In genomic region chr1:45008076-45008475, GRCh38 we compare ENCODE assay signal across 27 cellular contexts. TPM values are rescaled to one million over a fixed set of nuclear protein-coding genes. Genes with fewer than 3 reads are reported as not detected.
DNase-seq lines count a peak whose midpoint lies in the region; ATAC-seq, FAIRE-seq and TF ChIP-seq lines count a peak whose summit lies in the region.
"Had no signal": no experiment of that assay in that cellular context is flagged by ENCODE, and none has a peak within 500 bp of the region (broad histone marks: within the 10 kb centered on the region; RNA-seq: fewer than 3 reads in every experiment).

No MANE protein-coding gene starts in this region.

- BruUV-seq in K562 (replicated peaks; lab: Mats Ljungman, UMichigan) (no TSS peak), HepG2 (replicated peaks; lab: Mats Ljungman, UMichigan) (no TSS peak)

- H3K27ac Mint-ChIP-seq in osteocyte (ENCODE audit: unreplicated experiment) = no peak overlapping the region
- H3K27ac Mint-ChIP-seq in activated naive CD4-positive, alpha-beta T cell treated with anti-CD3 and anti-CD28 coated beads, Interleukin-2, amount 10 ng/mL, durations not matched to agents 7 days and 5 days = no peak overlapping the region

- no peak for TF ChIP-seq RAD21 in K562 (CRISPR knock-in tag; conservative IDR thresholded peaks at IDR 0.05 in 1 of 2, IDR thresholded peaks at IDR 0.05 in 1 of 2)
- TF ChIP-seq RAD21 in HepG2 (CRISPR knock-in tag; IDR thresholded peaks at IDR 0.05) = no peak

- ATAC-seq in K562 (no peak), HepG2 (no peak)
- ATAC-seq: HCT116 had no signal

- peaks cover 11% of the 10 kb centered on the region; the same call in 1 of the 2 replicates for H4K20me1 ChIP-seq in K562 (replicated peaks; ENCODE audit: control insufficient read depth, insufficient read depth, low read length)
- H4K20me1 ChIP-seq in HepG2 (ENCODE audit: insufficient read depth, low read length) = no peaks in the 10 kb centered on the region

- no peak overlapping the region for H3K4me3 Mint-ChIP-seq in osteocyte (ENCODE audit: unreplicated experiment)
- no peak overlapping the region for H3K4me3 Mint-ChIP-seq in activated naive CD4-positive, alpha-beta T cell treated with anti-CD3 and anti-CD28 coated beads, Interleukin-2, amount 10 ng/mL, durations not matched to agents 7 days and 5 days

- H3K9me3 Mint-ChIP-seq in osteocyte (ENCODE audit: unreplicated experiment) = no peaks in the 10 kb centered on the region
- H3K9me3 Mint-ChIP-seq in activated naive CD4-positive, alpha-beta T cell treated with anti-CD3 and anti-CD28 coated beads, Interleukin-2, amount 10 ng/mL, durations not matched to agents 7 days and 5 days = no peaks in the 10 kb centered on the region

- 95% methylated on average over 3 of the region's 3 CpGs for WGBS in K562 (ENCODE audit: insufficient coverage, low coverage, missing lambda C conversion rate)
- 85% methylated on average over 3 of the region's 3 CpGs for WGBS in suprapubic skin
- WGBS in HepG2 (ENCODE audit: low lambda C conversion rate) = 96% methylated on average over 2 of the region's 3 CpGs

- in situ Hi-C loops in K562 (cut with MboI) = no loop called here
- in situ Hi-C loops in HepG2 (cut with HindIII; ENCODE audit: extremely low pct_ligation_motif_present, low pct_unique_long_range_greater_than_20kb) = loop anchor here (25.0 kb wide), 1 partner anchor 171 kb away; the partner anchor contains the start of gene PTCH2

- peaks cover 20% of the 10 kb centered on the region for H3K4me1 Mint-ChIP-seq in osteocyte (ENCODE audit: unreplicated experiment)
- peaks cover 29% of the 10 kb centered on the region for H3K4me1 Mint-ChIP-seq in activated naive CD4-positive, alpha-beta T cell treated with anti-CD3 and anti-CD28 coated beads, Interleukin-2, amount 10 ng/mL, durations not matched to agents 7 days and 5 days

- H3K9me3 ChIP-seq in K562 (replicated peaks; ENCODE audit: control insufficient read depth, insufficient read depth, low read depth, low read length) (no peaks in the 10 kb centered on the region), suprapubic skin (no peaks in the 10 kb centered on the region), HepG2 (ENCODE audit: low read length) (no peaks in the 10 kb centered on the region)

- no peak for TF ChIP-seq CTCF in K562 (IDR thresholded peaks at IDR 0.05 in 2 of 3, conservative IDR thresholded peaks at IDR 0.05 in 1 of 3; ENCODE audit: insufficient read depth in 2 of 3, low read depth in 1 of 3, low read length in 3 of 3)
- no peak for TF ChIP-seq CTCF in osteocyte (IDR thresholded peaks at IDR 0.05)
- no peak for TF ChIP-seq CTCF in suprapubic skin (IDR thresholded peaks at IDR 0.05)
- no peak for TF ChIP-seq CTCF in HepG2 (CRISPR knock-in tag; IDR thresholded peaks at IDR 0.05)

- H3K27me3 Mint-ChIP-seq in osteocyte (ENCODE audit: unreplicated experiment) = no peaks in the 10 kb centered on the region
- no peaks in the 10 kb centered on the region for H3K27me3 Mint-ChIP-seq in activated naive CD4-positive, alpha-beta T cell treated with anti-CD3 and anti-CD28 coated beads, Interleukin-2, amount 10 ng/mL, durations not matched to agents 7 days and 5 days
- H3K27me3 Mint-ChIP-seq: CD4-positive, alpha-beta memory T cell had no signal

- H3K27ac ChIP-seq in K562 (ENCODE audit: extremely low read depth, low read depth, low read length) (no peak overlapping the region), suprapubic skin (no peak overlapping the region), HepG2 (ENCODE audit: extremely low read length, insufficient read depth, low read length) (no peak overlapping the region)
- H3K27ac ChIP-seq: HL-60, RWPE1 had no signal

- intact Hi-C loops in K562 (cut with micrococcal nuclease) = no loop called here
- intact Hi-C loops in HepG2 (cut with micrococcal nuclease; ENCODE audit: unreplicated experiment) = no loop called here

- H3K4me3 ChIP-seq in K562 (no peak overlapping the region), suprapubic skin (no peak overlapping the region), HepG2 (replicated peaks in 1 of 3; ENCODE audit: insufficient read depth in 1 of 3, low read depth in 2 of 3, low read length in 3 of 3) (no peak overlapping the region)

- H3K27me3 ChIP-seq in K562 (ENCODE audit: control insufficient read depth in 2 of 2, insufficient read depth in 2 of 2, low read length in 2 of 2) (no peaks in the 10 kb centered on the region), suprapubic skin (no peaks in the 10 kb centered on the region), HepG2 (ENCODE audit: control insufficient read depth in 1 of 2, insufficient read depth in 2 of 2, low read length in 2 of 2) (no peaks in the 10 kb centered on the region; a peak in 1 of 5 replicates)

- CTCF ChIA-PET in K562 (lab: Yijun Ruan, JAX; ENCODE audit: low intra/inter-chr PET ratio) = no interaction called here
- CTCF ChIA-PET in activated naive CD4-positive, alpha-beta T cell treated with anti-CD3 and anti-CD28 coated beads, Interleukin-2, amount 10 ng/mL, durations not matched to agents 7 days and 5 days (lab: Charles Lee) = no interaction called here
- CTCF ChIA-PET in HepG2 (lab: Yijun Ruan, JAX; ENCODE audit: low intra/inter-chr PET ratio, low total read pairs) = no interaction called here

- H3K79me2 ChIP-seq in K562 (ENCODE audit: control insufficient read depth, insufficient read depth, low read length) = peaks cover 28% of the 10 kb centered on the region
- H3K79me2 ChIP-seq in HepG2 (ENCODE audit: insufficient read depth, low read length) = peaks cover 16% of the 10 kb centered on the region

- peaks cover 6% of the 10 kb centered on the region for H3K9me1 ChIP-seq in K562 (ENCODE audit: control insufficient read depth, insufficient read depth, low read length)

- FAIRE-seq in K562 (lab: Jason Lieb, UNC) (no peak), HepG2 (lab: Jason Lieb, UNC) (no peak)
- FAIRE-seq: GM12891, H1 had no signal

- H3K4me2 ChIP-seq in K562 (ENCODE audit: insufficient read depth, low read length) = no peak overlapping the region
- no peak overlapping the region for H3K4me2 ChIP-seq in HepG2 (ENCODE audit: low read depth, low read length)

- H2AFZ ChIP-seq in K562 (ENCODE audit: low read depth, low read length) (no peak overlapping the region), HepG2 (ENCODE audit: low read length) (no peak overlapping the region)

- H3K9ac ChIP-seq in K562 (ENCODE audit: insufficient read depth in 1 of 2, low read depth in 2 of 2, low read length in 2 of 2) = no peak overlapping the region
- no peak overlapping the region for H3K9ac ChIP-seq in HepG2 (ENCODE audit: insufficient read depth, low read depth, low read length)

- no peak for TF ChIP-seq EP300 in K562 (IDR thresholded peaks at IDR 0.05; ENCODE audit: low read length)
- TF ChIP-seq EP300 in suprapubic skin (IDR thresholded peaks at IDR 0.05) = no peak
- TF ChIP-seq EP300 in HepG2 (IDR thresholded peaks at IDR 0.05; ENCODE audit: low read depth in 2 of 2, low read length in 2 of 2) = no peak
- no peak for TF ChIP-seq EP300 in HepG2 (CRISPR knock-in tag; IDR thresholded peaks at IDR 0.05; ENCODE audit: borderline replicate concordance)

- peaks cover 15 to 24% of the 10 kb centered on the region in 2 experiments for H3K4me1 ChIP-seq in K562 (replicated peaks in 1 of 2; ENCODE audit: control insufficient read depth in 2 of 2, insufficient read depth in 2 of 2, low read length in 2 of 2)
- H3K4me1 ChIP-seq in suprapubic skin = peaks cover 38% of the 10 kb centered on the region
- peaks cover 13% of the 10 kb centered on the region for H3K4me1 ChIP-seq in HepG2 (ENCODE audit: insufficient read depth, low read length)

- TF ChIP-seq POLR2A in K562 (conservative IDR thresholded peaks at IDR 0.05) (no peak), suprapubic skin (IDR thresholded peaks at IDR 0.05) (no peak), HepG2 (IDR thresholded peaks at IDR 0.05; ENCODE audit: insufficient read depth in 1 of 2, low read depth in 2 of 2, low read length in 2 of 2) (no peak)

- peaks cover 37% of the 10 kb centered on the region for H3K36me3 Mint-ChIP-seq in osteocyte (ENCODE audit: unreplicated experiment)
- peaks cover 26% of the 10 kb centered on the region for H3K36me3 Mint-ChIP-seq in activated naive CD4-positive, alpha-beta T cell treated with anti-CD3 and anti-CD28 coated beads, Interleukin-2, amount 10 ng/mL, durations not matched to agents 7 days and 5 days

- POLR2A ChIA-PET in K562 (lab: Yijun Ruan, JAX) = interaction anchor here (0.7 to 2.8 kb wide), 2 partner anchors 11 to 19 kb away, joined by 3 to 10 read pairs; no protein-coding TSS in a partner anchor
- POLR2A ChIA-PET in HepG2 (lab: Yijun Ruan, JAX) = no interaction called here

- peaks cover 71% of the 10 kb centered on the region for H3K36me3 ChIP-seq in K562 (ENCODE audit: control insufficient read depth, insufficient read depth, low read length)
- peaks cover 66% of the 10 kb centered on the region for H3K36me3 ChIP-seq in suprapubic skin
- H3K36me3 ChIP-seq in HepG2 (replicated peaks in 1 of 2; ENCODE audit: control insufficient read depth in 1 of 2, insufficient read depth in 2 of 2, low read length in 2 of 2) = peaks cover 27 to 60% of the 10 kb centered on the region in 2 experiments

- peak; percentile 51 for DNase-seq in activated effector memory CD4-positive, alpha-beta T cell treated with anti-CD3 and anti-CD28 coated beads, Interleukin-2, amount 50 U/mL, for 16 hours
- DNase-seq in activated effector memory CD4-positive, alpha-beta T cell treated with Interleukin-2 at 50 U/mL for 16 hours = no peak
- DNase-seq in K562 (ENCODE audit: extremely low read depth in 1 of 4, low spot score in 3 of 4) = no peak
- DNase-seq in osteocyte (ENCODE audit: extremely low spot score, unreplicated experiment) = peak; percentile 66
- no peak for DNase-seq in suprapubic skin (ENCODE audit: low spot score in 2 of 2)
- DNase-seq in activated naive CD4-positive, alpha-beta T cell treated with anti-CD3 and anti-CD28 coated beads, Interleukin-2, amount 10 ng/mL, durations not matched to agents 7 days and 5 days = no peak
- DNase-seq in HepG2 (ENCODE audit: low spot score) = no peak
- DNase-seq: 8988T; ACHN; CD4-positive, alpha-beta memory T cell; DMS 273 treated with DMSO at 0.1 percent for 48 hours; DMS79; EL; GDM1; Karpas-422; NCI-H1092; NCI-H1417 treated with DMSO at 0.1 percent for 48 hours; NCI-H1694 treated with DMSO at 0.1 percent for 48 hours; NCI-H2081; NCI-H2227 treated with DMSO at 0.1 percent for 48 hours; NCI-H69; SHP77 had no signal

RNA-seq across cellular contexts. Expression of gene HECTD3, which starts 3.0 kb away (rescaled TPM):
- total RNA-seq in K562 (2011; cell fraction: chromatin; rRNA removed; ENCODE audit: low replicate concordance) = 71.0 and 140 TPM in 2 replicates
- total RNA-seq in K562 (2011; cell fraction: nucleolus; rRNA removed) = 70.4 and 73.5 TPM in 2 replicates
- 74.3 and 95.3 TPM in 2 replicates for total RNA-seq in K562 (2011; cell fraction: nucleoplasm; rRNA removed)
- total RNA-seq in K562 (2014; rRNA removed) (18.9 and 24.5 TPM in 2 replicates), K562 (2014; rRNA removed; fragmentation: Illumina TruSeq; extraction: Trizol) (12.4 and 15.0 TPM in 2 replicates), K562 (2015; rRNA removed; fragmentation: Illumina TruSeq; extraction: Trizol) (15.3 and 16.9 TPM in 2 replicates), K562 (2021) (50.7 and 50.8 TPM in 2 replicates), osteocyte (48.1 and 49.4 TPM in 2 replicates), suprapubic skin (10 to 100 TPM; 37.8 to 65.5 (median 56.8) TPM), HepG2 (2016; rRNA removed; fragmentation: Illumina TruSeq; extraction: Trizol) (16.2 and 18.6 TPM in 2 replicates)
- polyA plus RNA-seq in K562 (2011; rRNA removed) (37.8 and 45.2 TPM in 2 replicates), K562 (2014; fragmentation: Illumina TruSeq; extraction: Trizol) (42.2 and 43.9 TPM in 2 replicates), K562 (2014; fragmentation: Nextera tagmentation; extraction: Ambion mirVana) (1 to 10 TPM; 6.3 to 9.8 TPM), K562 (2014; rRNA removed) (32.4 and 42.2 TPM in 2 replicates), HepG2 (2011; rRNA removed) (24.5 and 27.1 TPM in 2 replicates)
- polyA plus RNA-seq in K562 (2011; cell fraction: cytosol; rRNA removed) = 50.2 and 64.7 TPM in 2 replicates
- 125 TPM in 2 replicates for polyA plus RNA-seq in K562 (2011; cell fraction: nucleus; rRNA removed)
- 41.1 and 54.2 TPM in 2 replicates for polyA plus RNA-seq in K562 (2012)
- 50.3 and 71.9 TPM in 2 replicates for polyA minus RNA-seq in K562 (2011; rRNA and poly(A)+ RNA removed)
- 28.9 and 35.3 TPM in 2 replicates for polyA minus RNA-seq in K562 (2011; cell fraction: cytosol; rRNA and poly(A)+ RNA removed)
- polyA minus RNA-seq in K562 (2011; cell fraction: nucleus; rRNA and poly(A)+ RNA removed) = 21.5 and 27.9 TPM in 2 replicates
- total RNA-seq in HepG2 (2016; cell fraction: cytosol; rRNA removed; fragmentation: Illumina TruSeq; extraction: Trizol; ENCODE audit: low read depth) = 2.3 and 2.5 TPM in 2 replicates
- 13.8 and 18.5 TPM in 2 replicates for total RNA-seq in HepG2 (2016; cell fraction: insoluble cytoplasmic fraction; rRNA removed; fragmentation: Illumina TruSeq; extraction: Trizol)
- 4.6 and 6.4 TPM in 2 replicates for total RNA-seq in HepG2 (2016; cell fraction: membrane; rRNA removed; fragmentation: Illumina TruSeq; extraction: Trizol)
- 14.0 and 15.5 TPM in 2 replicates for total RNA-seq in HepG2 (2016; cell fraction: nucleus; rRNA removed; fragmentation: Illumina TruSeq; extraction: Trizol)
- 19.4 and 21.0 TPM in 2 replicates for polyA plus RNA-seq in HepG2 (2011; cell fraction: cytosol; rRNA removed)
- 86.2 and 90.2 TPM in 2 replicates for polyA plus RNA-seq in HepG2 (2011; cell fraction: nucleus; rRNA removed)
- 11.7 and 15.3 TPM in 2 replicates for polyA plus RNA-seq in HepG2 (2012)
- 1.4 and 1.9 TPM in 2 replicates for polyA plus RNA-seq in HepG2 (2016; cell fraction: cytosol; fragmentation: Illumina TruSeq; extraction: Trizol; ENCODE audit: low read depth)
- 17.1 and 21.5 TPM in 2 replicates for polyA plus RNA-seq in HepG2 (2016; cell fraction: insoluble cytoplasmic fraction; fragmentation: Illumina TruSeq; extraction: Trizol; ENCODE audit: low read depth)
- polyA plus RNA-seq in HepG2 (2016; cell fraction: membrane; fragmentation: Illumina TruSeq; extraction: Trizol; ENCODE audit: low read depth) = 4.6 and 6.1 TPM in 2 replicates
- 38.8 and 41.9 TPM in 2 replicates for polyA plus RNA-seq in HepG2 (2016; cell fraction: nucleus; fragmentation: Illumina TruSeq; extraction: Trizol; ENCODE audit: insufficient read depth, low read depth)
- 38.1 and 44.2 TPM in 2 replicates for polyA minus RNA-seq in HepG2 (2011; rRNA and poly(A)+ RNA removed; ENCODE audit: low replicate concordance)
- polyA minus RNA-seq in HepG2 (2011; cell fraction: cytosol; rRNA and poly(A)+ RNA removed) = 13.9 and 14.3 TPM in 2 replicates
- 17.5 and 23.1 TPM in 2 replicates for polyA minus RNA-seq in HepG2 (2011; cell fraction: nucleus; rRNA and poly(A)+ RNA removed)

RNA-seq across cellular contexts. Expression of gene UROD, which starts 4.0 kb away (rescaled TPM):
- 626 and 1,262 TPM in 2 replicates for total RNA-seq in K562 (2011; cell fraction: chromatin; rRNA removed; ENCODE audit: low replicate concordance)
- 1,054 and 1,087 TPM in 2 replicates for total RNA-seq in K562 (2011; cell fraction: nucleolus; rRNA removed)
- total RNA-seq in K562 (2011; cell fraction: nucleoplasm; rRNA removed) = 885 and 908 TPM in 2 replicates
- total RNA-seq in K562 (2014; rRNA removed) = 781 and 785 TPM in 2 replicates
- 415 and 533 TPM in 2 replicates for total RNA-seq in K562 (2014; rRNA removed; fragmentation: Illumina TruSeq; extraction: Trizol)
- 534 and 555 TPM in 2 replicates for total RNA-seq in K562 (2015; rRNA removed; fragmentation: Illumina TruSeq; extraction: Trizol)
- total RNA-seq in K562 (2021) = 636 and 644 TPM in 2 replicates
- 1,018 and 1,100 TPM in 2 replicates for polyA plus RNA-seq in K562 (2011; rRNA removed)
- polyA plus RNA-seq in K562 (2011; cell fraction: cytosol; rRNA removed) = 1,522 and 2,076 TPM in 2 replicates
- 2,252 and 2,347 TPM in 2 replicates for polyA plus RNA-seq in K562 (2011; cell fraction: nucleus; rRNA removed)
- 601 and 622 TPM in 2 replicates for polyA plus RNA-seq in K562 (2012)
- 977 and 1,110 TPM in 2 replicates for polyA plus RNA-seq in K562 (2014; fragmentation: Illumina TruSeq; extraction: Trizol)
- polyA plus RNA-seq in K562 (2014; fragmentation: Nextera tagmentation; extraction: Ambion mirVana) = 1,000 to 10,000 TPM; 2,545 to 2,933 TPM
- 1,156 and 1,201 TPM in 2 replicates for polyA plus RNA-seq in K562 (2014; rRNA removed)
- polyA minus RNA-seq in K562 (2011; rRNA and poly(A)+ RNA removed) = 505 and 658 TPM in 2 replicates
- 286 and 319 TPM in 2 replicates for polyA minus RNA-seq in K562 (2011; cell fraction: cytosol; rRNA and poly(A)+ RNA removed)
- 356 and 526 TPM in 2 replicates for polyA minus RNA-seq in K562 (2011; cell fraction: nucleus; rRNA and poly(A)+ RNA removed)
- 128 and 131 TPM in 2 replicates for total RNA-seq in osteocyte
- total RNA-seq in suprapubic skin = 10 to 100 TPM; 45.4 to 65.9 (median 57.2) TPM
- total RNA-seq in HepG2 (2016; rRNA removed; fragmentation: Illumina TruSeq; extraction: Trizol) = 171 and 243 TPM in 2 replicates
- 52.3 and 57.9 TPM in 2 replicates for total RNA-seq in HepG2 (2016; cell fraction: cytosol; rRNA removed; fragmentation: Illumina TruSeq; extraction: Trizol; ENCODE audit: low read depth)
- 176 and 234 TPM in 2 replicates for total RNA-seq in HepG2 (2016; cell fraction: insoluble cytoplasmic fraction; rRNA removed; fragmentation: Illumina TruSeq; extraction: Trizol)
- 80.0 and 84.0 TPM in 2 replicates for total RNA-seq in HepG2 (2016; cell fraction: membrane; rRNA removed; fragmentation: Illumina TruSeq; extraction: Trizol)
- 104 and 109 TPM in 2 replicates for total RNA-seq in HepG2 (2016; cell fraction: nucleus; rRNA removed; fragmentation: Illumina TruSeq; extraction: Trizol)
- polyA plus RNA-seq in HepG2 (2011; rRNA removed) = 162 and 172 TPM in 2 replicates
- 149 and 186 TPM in 2 replicates for polyA plus RNA-seq in HepG2 (2011; cell fraction: cytosol; rRNA removed)
- 221 and 235 TPM in 2 replicates for polyA plus RNA-seq in HepG2 (2011; cell fraction: nucleus; rRNA removed)
- 54.1 and 58.6 TPM in 2 replicates for polyA plus RNA-seq in HepG2 (2012)
- 54.0 and 55.9 TPM in 2 replicates for polyA plus RNA-seq in HepG2 (2016; cell fraction: cytosol; fragmentation: Illumina TruSeq; extraction: Trizol; ENCODE audit: low read depth)
- 208 and 224 TPM in 2 replicates for polyA plus RNA-seq in HepG2 (2016; cell fraction: insoluble cytoplasmic fraction; fragmentation: Illumina TruSeq; extraction: Trizol; ENCODE audit: low read depth)
- polyA plus RNA-seq in HepG2 (2016; cell fraction: membrane; fragmentation: Illumina TruSeq; extraction: Trizol; ENCODE audit: low read depth) = 72.8 and 73.2 TPM in 2 replicates
- polyA plus RNA-seq in HepG2 (2016; cell fraction: nucleus; fragmentation: Illumina TruSeq; extraction: Trizol; ENCODE audit: insufficient read depth, low read depth) = 178 and 190 TPM in 2 replicates
- 175 and 194 TPM in 2 replicates for polyA minus RNA-seq in HepG2 (2011; rRNA and poly(A)+ RNA removed; ENCODE audit: low replicate concordance)
- polyA minus RNA-seq in HepG2 (2011; cell fraction: cytosol; rRNA and poly(A)+ RNA removed) = 36.4 and 37.4 TPM in 2 replicates
- polyA minus RNA-seq in HepG2 (2011; cell fraction: nucleus; rRNA and poly(A)+ RNA removed) = 48.0 and 55.0 TPM in 2 replicates

RNA-seq across cellular contexts. Expression of gene EIF2B3, which starts 21.7 kb away (rescaled TPM):
- 135 and 205 TPM in 2 replicates for total RNA-seq in K562 (2011; cell fraction: chromatin; rRNA removed; ENCODE audit: low replicate concordance)
- total RNA-seq in K562 (2011; cell fraction: nucleolus; rRNA removed) = 72.0 and 79.1 TPM in 2 replicates
- 103 and 112 TPM in 2 replicates for total RNA-seq in K562 (2011; cell fraction: nucleoplasm; rRNA removed)
- total RNA-seq in K562 (2014; rRNA removed) = 94.5 and 101 TPM in 2 replicates
- 184 and 199 TPM in 2 replicates for total RNA-seq in K562 (2014; rRNA removed; fragmentation: Illumina TruSeq; extraction: Trizol)
- 141 and 149 TPM in 2 replicates for total RNA-seq in K562 (2015; rRNA removed; fragmentation: Illumina TruSeq; extraction: Trizol)
- 124 and 127 TPM in 2 replicates for total RNA-seq in K562 (2021)
- polyA plus RNA-seq in K562 (2011; rRNA removed) = 119 and 161 TPM in 2 replicates
- 52.0 and 80.5 TPM in 2 replicates for polyA plus RNA-seq in K562 (2011; cell fraction: cytosol; rRNA removed)
- polyA plus RNA-seq in K562 (2011; cell fraction: nucleus; rRNA removed) = 26.0 and 39.6 TPM in 2 replicates
- polyA plus RNA-seq in K562 (2012) = 57.6 and 118 TPM in 2 replicates
- 128 and 148 TPM in 2 replicates for polyA plus RNA-seq in K562 (2014; fragmentation: Illumina TruSeq; extraction: Trizol)
- 100 to 1,000 TPM; 393 to 523 TPM for polyA plus RNA-seq in K562 (2014; fragmentation: Nextera tagmentation; extraction: Ambion mirVana)
- 118 and 121 TPM in 2 replicates for polyA plus RNA-seq in K562 (2014; rRNA removed)
- polyA minus RNA-seq in K562 (2011; rRNA and poly(A)+ RNA removed) = 217 and 243 TPM in 2 replicates
- 41.9 and 56.7 TPM in 2 replicates for polyA minus RNA-seq in K562 (2011; cell fraction: cytosol; rRNA and poly(A)+ RNA removed)
- polyA minus RNA-seq in K562 (2011; cell fraction: nucleus; rRNA and poly(A)+ RNA removed) = 64.4 and 88.5 TPM in 2 replicates
- 29.8 and 30.2 TPM in 2 replicates for total RNA-seq in osteocyte
- total RNA-seq in suprapubic skin = 10 to 100 TPM; 14.1 to 20.8 (median 19.6) TPM
- total RNA-seq in HepG2 (2016; rRNA removed; fragmentation: Illumina TruSeq; extraction: Trizol) = 41.0 and 62.6 TPM in 2 replicates
- total RNA-seq in HepG2 (2016; cell fraction: cytosol; rRNA removed; fragmentation: Illumina TruSeq; extraction: Trizol; ENCODE audit: low read depth) = 9.5 and 10.1 TPM in 2 replicates
- 39.3 and 67.7 TPM in 2 replicates for total RNA-seq in HepG2 (2016; cell fraction: insoluble cytoplasmic fraction; rRNA removed; fragmentation: Illumina TruSeq; extraction: Trizol)
- total RNA-seq in HepG2 (2016; cell fraction: membrane; rRNA removed; fragmentation: Illumina TruSeq; extraction: Trizol) = 13.5 and 13.7 TPM in 2 replicates
- 24.8 and 30.1 TPM in 2 replicates for total RNA-seq in HepG2 (2016; cell fraction: nucleus; rRNA removed; fragmentation: Illumina TruSeq; extraction: Trizol)
- polyA plus RNA-seq in HepG2 (2011; rRNA removed) = 17.1 and 20.1 TPM in 2 replicates
- 14.3 and 17.4 TPM in 2 replicates for polyA plus RNA-seq in HepG2 (2011; cell fraction: cytosol; rRNA removed)
- polyA plus RNA-seq in HepG2 (2011; cell fraction: nucleus; rRNA removed) = 4.6 and 6.5 TPM in 2 replicates
- polyA plus RNA-seq in HepG2 (2012) = 18.6 and 21.6 TPM in 2 replicates
- 5.6 and 5.8 TPM in 2 replicates for polyA plus RNA-seq in HepG2 (2016; cell fraction: cytosol; fragmentation: Illumina TruSeq; extraction: Trizol; ENCODE audit: low read depth)
- 51.1 and 52.1 TPM in 2 replicates for polyA plus RNA-seq in HepG2 (2016; cell fraction: insoluble cytoplasmic fraction; fragmentation: Illumina TruSeq; extraction: Trizol; ENCODE audit: low read depth)
- polyA plus RNA-seq in HepG2 (2016; cell fraction: membrane; fragmentation: Illumina TruSeq; extraction: Trizol; ENCODE audit: low read depth) = 6.7 and 6.9 TPM in 2 replicates
- polyA plus RNA-seq in HepG2 (2016; cell fraction: nucleus; fragmentation: Illumina TruSeq; extraction: Trizol; ENCODE audit: insufficient read depth, low read depth) = 14.3 and 17.5 TPM in 2 replicates
- polyA minus RNA-seq in HepG2 (2011; rRNA and poly(A)+ RNA removed; ENCODE audit: low replicate concordance) = 12.9 and 18.9 TPM in 2 replicates
- 8.2 and 12.9 TPM in 2 replicates for polyA minus RNA-seq in HepG2 (2011; cell fraction: cytosol; rRNA and poly(A)+ RNA removed)
- polyA minus RNA-seq in HepG2 (2011; cell fraction: nucleus; rRNA and poly(A)+ RNA removed) = 24.9 and 35.5 TPM in 2 replicates

Comparison
In these comparisons a context has a peak if more than half of its experiments do, and no peak if none do; other contexts are left out.
1. DNase-seq: peak in activated effector memory CD4-positive, alpha-beta T cell treated with anti-CD3 and anti-CD28 coated beads, Interleukin-2, amount 50 U/mL, for 16 hours (single experiment) and osteocyte (single experiment); none in activated effector memory CD4-positive, alpha-beta T cell treated with Interleukin-2 at 50 U/mL for 16 hours (single experiment), K562 (0 of 4), suprapubic skin (0 of 2), activated naive CD4-positive, alpha-beta T cell treated with anti-CD3 and anti-CD28 coated beads, Interleukin-2, amount 10 ng/mL, durations not matched to agents 7 days and 5 days (single experiment) and HepG2 (single experiment).